Comparison of ENCODE assay signal across 16 cellular contexts in the genomic region with DNA sequence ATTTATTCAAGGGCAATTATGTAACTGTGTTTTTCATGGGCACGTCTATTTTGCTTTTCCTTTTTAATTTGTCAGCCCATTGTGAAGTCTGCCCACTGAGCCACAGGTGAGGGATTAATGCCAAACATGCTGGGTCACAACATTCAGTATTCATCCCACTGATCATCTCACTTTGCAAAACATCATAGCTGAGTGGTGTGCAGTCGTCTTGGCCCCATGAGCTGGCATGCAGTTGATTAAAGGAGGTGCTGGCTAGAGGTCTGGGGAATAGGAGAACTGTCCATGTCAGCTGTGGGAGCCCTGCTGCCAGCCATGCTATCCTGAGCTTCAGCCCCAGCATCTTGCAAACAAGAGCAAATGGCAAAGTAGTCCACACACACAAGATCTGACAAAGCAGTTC. TPM values are rescaled to one million over a fixed set of nuclear protein-coding genes. Genes with fewer than 3 reads are reported as not detected.
DNase-seq lines count a peak whose midpoint lies in the region; ATAC-seq and TF ChIP-seq lines count a peak whose summit lies in the region.
"Had no signal": no experiment of that assay in that cellular context is flagged by ENCODE, and none has a peak within 500 bp of the region (broad histone marks: within the 10 kb centered on the region; RNA-seq: fewer than 3 reads in every experiment).

No MANE protein-coding gene starts in this region.

- peaks cover 11% of the 10 kb centered on the region for H3K36me3 Mint-ChIP-seq in activated CD4-positive, alpha-beta T cell treated with anti-CD3 and anti-CD28 coated beads, Interleukin-2, amount 10 ng/mL, durations not matched to agents 24 days and 14 days (ENCODE audit: low read depth)
- H3K36me3 Mint-ChIP-seq: CD4-positive, CD25-positive, alpha-beta regulatory T cell had no signal

- 76% methylated on average over 2 of the region's 2 CpGs for WGBS in smooth muscle cell (ENCODE audit: low lambda C conversion rate)

- ATAC-seq in GM21786 (IDR thresholded peaks at IDR 0.05; ENCODE audit: unreplicated experiment) (no peak), left lobe of liver (no peak)

- no peak for TF ChIP-seq CTCF in fibroblast of mammary gland (conservative IDR thresholded peaks at IDR 0.05; ENCODE audit: control insufficient read depth, insufficient read depth, low read depth, low read length)
- TF ChIP-seq CTCF in smooth muscle cell (IDR thresholded peaks at IDR 0.05; ENCODE audit: borderline replicate concordance, insufficient read depth, poor library complexity, severe bottlenecking), result no peak
- TF ChIP-seq CTCF in right atrium auricular region (IDR thresholded peaks at IDR 0.05), result no peak

- H3K79me2 ChIP-seq in smooth muscle cell (ENCODE audit: low read depth), result no peaks in the 10 kb centered on the region

- H3K9me3 ChIP-seq in MG63 (no peaks in the 10 kb centered on the region), smooth muscle cell (replicated peaks; ENCODE audit: low read depth) (no peaks in the 10 kb centered on the region), right atrium auricular region (no peaks in the 10 kb centered on the region)

- H3K27me3 ChIP-seq in MG63 (no peaks in the 10 kb centered on the region), smooth muscle cell (ENCODE audit: low read depth) (no peaks in the 10 kb centered on the region), right atrium auricular region (no peaks in the 10 kb centered on the region)
- H3K27me3 ChIP-seq: BLaER1 treated with 17β-estradiol and CSF1 and Interleukin-3, amounts not matched to agents 10 nM and 100 nM had no signal

- H3K4me1 ChIP-seq in smooth muscle cell (ENCODE audit: low read depth), result peaks cover 14% of the 10 kb centered on the region
- no peaks in the 10 kb centered on the region for H3K4me1 ChIP-seq in right atrium auricular region
- H3K4me1 ChIP-seq: BLaER1 treated with 17β-estradiol and CSF1 and Interleukin-3, amounts not matched to agents 10 nM and 100 nM had no signal

- peaks cover 5% of the 10 kb centered on the region for H3K27me3 Mint-ChIP-seq in activated CD4-positive, alpha-beta T cell treated with anti-CD3 and anti-CD28 coated beads, Interleukin-2, amount 10 ng/mL, durations not matched to agents 24 days and 14 days
- H3K27me3 Mint-ChIP-seq: CD4-positive, CD25-positive, alpha-beta regulatory T cell had no signal

- no peak overlapping the region for H3K4me3 Mint-ChIP-seq in activated CD4-positive, alpha-beta T cell treated with anti-CD3 and anti-CD28 coated beads, Interleukin-2, amount 10 ng/mL, durations not matched to agents 24 days and 14 days
- H3K4me3 Mint-ChIP-seq: CD4-positive, CD25-positive, alpha-beta regulatory T cell had no signal

- peaks cover 19% of the 10 kb centered on the region for H3K4me1 Mint-ChIP-seq in activated CD4-positive, alpha-beta T cell treated with anti-CD3 and anti-CD28 coated beads, Interleukin-2, amount 10 ng/mL, durations not matched to agents 24 days and 14 days

- H3K4me3 ChIP-seq in MG63, result no peak overlapping the region
- no peak overlapping the region for H3K4me3 ChIP-seq in fibroblast of mammary gland (ENCODE audit: control insufficient read depth, low read depth, low read length)
- H3K4me3 ChIP-seq in smooth muscle cell, result no peak overlapping the region
- no peak overlapping the region for H3K4me3 ChIP-seq in right atrium auricular region
- H3K4me3 ChIP-seq: BLaER1 treated with 17β-estradiol and CSF1 and Interleukin-3, amounts not matched to agents 10 nM and 100 nM had no signal

- H3K9ac ChIP-seq in smooth muscle cell (ENCODE audit: low read depth), result peak overlapping the region; percentile 22
- H3K9ac ChIP-seq: BLaER1 treated with 17β-estradiol and CSF1 and Interleukin-3, amounts not matched to agents 10 nM and 100 nM had no signal

- H2AFZ ChIP-seq in smooth muscle cell (ENCODE audit: low read depth), result no peak overlapping the region

- intact Hi-C loops in activated CD4-positive, alpha-beta T cell treated with anti-CD3 and anti-CD28 coated beads, Interleukin-2, amount 10 ng/mL, durations not matched to agents 24 days and 14 days (cut with micrococcal nuclease), result no loop called here

- H3K9me3 Mint-ChIP-seq in activated CD4-positive, alpha-beta T cell treated with anti-CD3 and anti-CD28 coated beads, Interleukin-2, amount 10 ng/mL, durations not matched to agents 24 days and 14 days, result peaks cover 31% of the 10 kb centered on the region

- DNase-seq in activated CD4-positive, alpha-beta T cell treated with anti-CD3 and anti-CD28 coated beads, Interleukin-2, amount 10 ng/mL, durations not matched to agents 24 days and 14 days, result peak; percentile 45
- DNase-seq in activated CD4-positive, alpha-beta T cell treated with anti-CD3 and anti-CD28 coated beads for 1 hour, result no peak
- DNase-seq in MG63 (peak; percentile 42), fibroblast of mammary gland (ENCODE audit: low read depth) (peak; percentile 30), smooth muscle cell (lab: John Stamatoyannopoulos, UW; ENCODE audit: unreplicated experiment) (no peak), left lobe of liver (ENCODE audit: low spot score) (no peak), right atrium auricular region (ENCODE audit: low spot score) (no peak)
- DNase-seq: Calu3; CD4-positive, CD25-positive, alpha-beta regulatory T cell; DMS79 had no signal

- H3F3A ChIP-seq in smooth muscle cell (ENCODE audit: low read depth), result no peaks in the 10 kb centered on the region

- H3K4me2 ChIP-seq in smooth muscle cell, result no peak overlapping the region
- H3K4me2 ChIP-seq: BLaER1 treated with 17β-estradiol and CSF1 and Interleukin-3, amounts not matched to agents 10 nM and 100 nM had no signal

- H3K36me3 ChIP-seq in MG63, result no peaks in the 10 kb centered on the region
- no peaks in the 10 kb centered on the region for H3K36me3 ChIP-seq in smooth muscle cell (ENCODE audit: low read depth)
- H3K36me3 ChIP-seq in right atrium auricular region, result no peaks in the 10 kb centered on the region
- H3K36me3 ChIP-seq: BLaER1 treated with 17β-estradiol and CSF1 and Interleukin-3, amounts not matched to agents 10 nM and 100 nM had no signal

- no peaks in the 10 kb centered on the region for H4K20me1 ChIP-seq in smooth muscle cell (ENCODE audit: low read depth)
- H4K20me1 ChIP-seq: BLaER1 treated with 17β-estradiol and CSF1 and Interleukin-3, amounts not matched to agents 10 nM and 100 nM had no signal

- no peak overlapping the region for H3K27ac Mint-ChIP-seq in activated CD4-positive, alpha-beta T cell treated with anti-CD3 and anti-CD28 coated beads, Interleukin-2, amount 10 ng/mL, durations not matched to agents 24 days and 14 days
- H3K27ac Mint-ChIP-seq: CD4-positive, CD25-positive, alpha-beta regulatory T cell had no signal

- peak overlapping the region; percentile 95 for H3K27ac ChIP-seq in smooth muscle cell (ENCODE audit: low read depth)
- H3K27ac ChIP-seq in right atrium auricular region, result no peak overlapping the region
- H3K27ac ChIP-seq: 22Rv1; BLaER1 treated with 17β-estradiol and CSF1 and Interleukin-3, amounts not matched to agents 10 nM and 100 nM had no signal

RNA-seq across cellular contexts. Expression of gene ESM1, which starts 11.7 kb away (rescaled TPM):
- total RNA-seq in activated CD4-positive, alpha-beta T cell treated with anti-CD3 and anti-CD28 coated beads, Interleukin-2, amount 10 ng/mL, durations not matched to agents 24 days and 14 days, result not detected in 2 replicates
- 0.07 TPM in 1 of 2 replicates, not detected in the other for total RNA-seq in MG63 (2014; rRNA removed; shearing (Covaris generic); ENCODE audit: low replicate concordance)
- total RNA-seq in smooth muscle cell (0.27 TPM in 1 of 2 replicates, not detected in the other), left lobe of liver (not detected), right atrium auricular region (not detected)
- not detected in 2 replicates for polyA plus RNA-seq in smooth muscle cell
- total RNA-seq: A673, Calu3, G401, HT-29 had no signal

RNA-seq across cellular contexts. Expression of gene GZMK, which starts 27.0 kb away (rescaled TPM):
- 0.70 and 0.78 TPM in 2 replicates for total RNA-seq in activated CD4-positive, alpha-beta T cell treated with anti-CD3 and anti-CD28 coated beads, Interleukin-2, amount 10 ng/mL, durations not matched to agents 24 days and 14 days
- not detected in 2 replicates for total RNA-seq in MG63 (2014; rRNA removed; shearing (Covaris generic); ENCODE audit: low replicate concordance)
- total RNA-seq in smooth muscle cell (not detected in 2 replicates), left lobe of liver (0.15 TPM), right atrium auricular region (under 1 TPM in 1 of 2 donors, not detected in 1; 0.83 TPM)
- polyA plus RNA-seq in smooth muscle cell, result not detected in 2 replicates
- total RNA-seq: A673, Calu3, G401, HT-29 had no signal

Comparison
In these comparisons a context has a peak if more than half of its experiments do, and no peak if none do; other contexts are left out.
1. DNase-seq: peak in activated CD4-positive, alpha-beta T cell treated with anti-CD3 and anti-CD28 coated beads, Interleukin-2, amount 10 ng/mL, durations not matched to agents 24 days and 14 days (single experiment), MG63 (single experiment) and fibroblast of mammary gland (single experiment); none in activated CD4-positive, alpha-beta T cell treated with anti-CD3 and anti-CD28 coated beads for 1 hour (single experiment), smooth muscle cell (single experiment), left lobe of liver (single experiment) and right atrium auricular region (single experiment).